ENCODE assay signal across 8 cellular contexts in genomic region chr19:52237771-52238400, GRCh38. TPM values are rescaled to one million over a fixed set of nuclear protein-coding genes. Genes with fewer than 3 reads are reported as not detected.
DNase-seq lines count a peak whose midpoint lies in the region; ATAC-seq lines count a peak whose summit lies in the region.

No MANE protein-coding gene starts in this region.

- H3K4me3 ChIP-seq in MG63: no peak overlapping the region

- H3K36me3 ChIP-seq in MG63: no peaks in the 10 kb centered on the region

- H3K9me3 ChIP-seq in MG63: no peaks in the 10 kb centered on the region; the same call in 1 of the 2 replicates

- ATAC-seq in HG02623 (IDR thresholded peaks at IDR 0.05; ENCODE audit: unreplicated experiment) (no peak), HG03439 (IDR thresholded peaks at IDR 0.05; ENCODE audit: unreplicated experiment) (no peak)

- DNase-seq in Daoy (ENCODE audit: low read depth): peak; percentile 55
- peak; percentile 41 for DNase-seq in MG63
- DNase-seq in T-helper 22 cell (ENCODE audit: low read depth): peak; percentile 17
- DNase-seq in astrocyte of the hippocampus (ENCODE audit: low read depth, low spot score): peak; percentile 84
- peak; percentile 35 for DNase-seq in iPS-NIHi7 (ENCODE audit: extremely low spot score)
- DNase-seq in stimulated activated CD4-positive, alpha-beta T cell treated with anti-CD3 and anti-CD28 coated beads, Interleukin-12 subunit alpha, Interleukin-12 subunit beta, amount 100 ng/mL, for 48 hours (ENCODE audit: low read depth in 2 of 3, low spot score in 1 of 3): peak; percentile 25 to 55 (median 30)

- no peaks in the 10 kb centered on the region; the same call in 1 of the 2 replicates for H3K27me3 ChIP-seq in MG63

RNA-seq across cellular contexts. Expression of gene ZNF766, which starts 31.5 kb away (rescaled TPM):
- 7.5 and 12.5 TPM in 2 replicates for total RNA-seq in Daoy (2014; rRNA removed; shearing (Covaris generic))
- 12.3 and 32.7 TPM in 2 replicates for total RNA-seq in MG63 (2014; rRNA removed; shearing (Covaris generic); ENCODE audit: low replicate concordance)

RNA-seq across cellular contexts. Expression of gene PPP2R1A, which starts 48.0 kb away (rescaled TPM):
- total RNA-seq in Daoy (2014; rRNA removed; shearing (Covaris generic)): 164 and 208 TPM in 2 replicates
- total RNA-seq in MG63 (2014; rRNA removed; shearing (Covaris generic); ENCODE audit: low replicate concordance): 74.0 and 171 TPM in 2 replicates

RNA-seq across cellular contexts. Expression of gene ZNF480, which starts 59.1 kb away (rescaled TPM):
- total RNA-seq in Daoy (2014; rRNA removed; shearing (Covaris generic)): 8.6 and 10.7 TPM in 2 replicates
- 2.7 and 3.8 TPM in 2 replicates for total RNA-seq in MG63 (2014; rRNA removed; shearing (Covaris generic); ENCODE audit: low replicate concordance)

Comparison
In these comparisons a context has a peak if more than half of its experiments do, and no peak if none do; other contexts are left out.
1. DNase-seq: peak in every context shown above with its lines; median percentile 84 in astrocyte of the hippocampus; 55 in Daoy; 41 in MG63; 35 in iPS-NIHi7; 30 in stimulated activated CD4-positive, alpha-beta T cell treated with anti-CD3 and anti-CD28 coated beads, Interleukin-12 subunit alpha, Interleukin-12 subunit beta, amount 100 ng/mL, for 48 hours; 17 in T-helper 22 cell.